1 cellular context compared by ENCODE assay signal in genomic region chr7:32093415-32094408, GRCh38.
TF ChIP-seq lines count a peak whose summit lies in the region.

No MANE protein-coding gene starts in this region.

TF ChIP-seq in WTC11, 78 proteins besides CTCF, POLR2A, EP300 and RAD21 (continued from another document):
- TF ChIP-seq ZNF532 (CRISPR knock-in tag; IDR thresholded peaks at IDR 0.05; ENCODE audit: borderline replicate concordance), result no peak
- no peak for TF ChIP-seq ZNF281 (CRISPR knock-in tag; IDR thresholded peaks at IDR 0.05)
- no peak for TF ChIP-seq NR3C1 (CRISPR knock-in tag; conservative IDR thresholded peaks at IDR 0.05; ENCODE audit: low read depth)
- no peak for TF ChIP-seq MLX (CRISPR knock-in tag; IDR thresholded peaks at IDR 0.05)
- TF ChIP-seq OVOL2 (CRISPR knock-in tag; IDR thresholded peaks at IDR 0.05; ENCODE audit: borderline replicate concordance), result no peak
- TF ChIP-seq MYBL2 (CRISPR knock-in tag; IDR thresholded peaks at IDR 0.05), result no peak
- TF ChIP-seq TEAD1 (CRISPR knock-in tag; IDR thresholded peaks at IDR 0.05), result no peak
- no peak for TF ChIP-seq E2F4 (CRISPR knock-in tag; IDR thresholded peaks at IDR 0.05; ENCODE audit: borderline replicate concordance, low read depth)
- TF ChIP-seq ZMAT4 (CRISPR knock-in tag; IDR thresholded peaks at IDR 0.05), result no peak
- no peak for TF ChIP-seq ETV6 (CRISPR knock-in tag; IDR thresholded peaks at IDR 0.05)
- TF ChIP-seq ZBTB21 (CRISPR knock-in tag; IDR thresholded peaks at IDR 0.05; ENCODE audit: borderline replicate concordance), result no peak
- TF ChIP-seq USF2 (CRISPR knock-in tag; IDR thresholded peaks at IDR 0.05), result no peak
